Comparison of ENCODE assay signal across 12 cellular contexts in the genomic region with DNA sequence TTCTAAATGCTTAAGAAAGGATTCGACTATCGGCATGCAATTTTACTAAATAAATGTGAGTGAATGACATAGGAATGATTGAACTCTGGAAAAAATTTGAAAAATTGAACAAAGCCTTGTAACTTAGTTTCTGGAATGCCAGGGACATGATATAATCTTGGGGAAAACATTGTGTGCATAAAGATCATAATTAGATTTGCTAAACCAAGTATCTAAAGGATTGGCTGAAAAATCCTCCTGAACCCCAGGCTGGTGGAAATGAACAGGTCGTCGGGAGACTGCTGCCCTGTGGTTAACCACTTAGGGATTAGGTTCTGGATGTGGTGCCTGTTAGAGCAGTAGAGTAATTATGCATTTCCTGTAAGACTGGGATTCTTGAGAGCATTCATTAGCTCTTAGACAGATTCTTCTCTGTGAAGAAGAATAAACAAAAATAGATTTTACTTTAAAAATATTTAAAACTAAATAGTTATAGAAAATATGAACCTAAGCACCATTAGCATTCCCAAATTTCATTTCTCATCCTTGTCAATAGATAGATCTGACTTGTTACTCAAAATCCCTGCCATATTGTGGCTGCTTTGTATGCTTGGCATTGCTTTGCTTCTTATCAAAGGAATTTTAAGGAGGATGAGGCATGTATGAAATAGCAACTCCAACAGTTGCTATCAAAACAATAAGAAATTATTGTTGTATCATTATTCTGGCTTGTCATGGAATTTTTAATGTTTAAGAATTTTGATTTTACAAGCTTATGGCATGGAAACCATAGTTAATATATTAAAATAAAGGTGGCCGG. TPM values are rescaled to one million over a fixed set of nuclear protein-coding genes. Genes with fewer than 3 reads are reported as not detected.
DNase-seq lines count a peak whose midpoint lies in the region; ATAC-seq and TF ChIP-seq lines count a peak whose summit lies in the region.
"Had no signal": no experiment of that assay in that cellular context is flagged by ENCODE, and none has a peak within 500 bp of the region (broad histone marks: within the 10 kb centered on the region; RNA-seq: fewer than 3 reads in every experiment).

No MANE protein-coding gene starts in this region.

- peak; percentile 56 for DNase-seq in ELR (ENCODE audit: low read depth)
- DNase-seq in NCI-H226, result peak; percentile 87
- peak; percentile 7 for DNase-seq in choroid plexus epithelial cell (ENCODE audit: low read depth)
- DNase-seq in osteocyte (ENCODE audit: extremely low spot score, unreplicated experiment), result no peak
- DNase-seq in activated T-cell treated with anti-CD3 and anti-CD28 coated beads, Interleukin-2, amount 50 U/mL, for 1 hour, result no peak
- DNase-seq in natural killer cell, result no peak
- DNase-seq: kidney; stimulated activated CD8-positive, alpha-beta memory T cell treated with anti-CD3 and anti-CD28 coated beads, Interleukin-4, amount 100 ng/mL, for 48 hours had no signal

- ATAC-seq in HG02981 (IDR thresholded peaks at IDR 0.05; ENCODE audit: unreplicated experiment) (no peak), natural killer cell (no peak), GM18867 (IDR thresholded peaks at IDR 0.05; ENCODE audit: unreplicated experiment) (no peak)
- ATAC-seq: gastroesophageal sphincter had no signal

- intact Hi-C loops in natural killer cell (cut with micrococcal nuclease), result no loop called here

- H3K4me1 Mint-ChIP-seq in osteocyte (ENCODE audit: unreplicated experiment) (peaks cover 49% of the 10 kb centered on the region), natural killer cell (no peaks in the 10 kb centered on the region)

- H3K4me3 Mint-ChIP-seq in osteocyte (ENCODE audit: unreplicated experiment) (peak overlapping the region; percentile 16), natural killer cell (no peak overlapping the region)
- H3K4me3 Mint-ChIP-seq: CD14-positive monocyte had no signal

- H3K9me3 Mint-ChIP-seq in osteocyte (ENCODE audit: unreplicated experiment), result no peaks in the 10 kb centered on the region
- H3K9me3 Mint-ChIP-seq in natural killer cell, result peaks cover 0 to 3% of the 10 kb centered on the region in 2 donors

- no peak overlapping the region for H3K4me3 ChIP-seq in choroid plexus epithelial cell (ENCODE audit: low read depth, low read length)
- H3K4me3 ChIP-seq: gastroesophageal sphincter had no signal

- H3K27me3 Mint-ChIP-seq in osteocyte (ENCODE audit: unreplicated experiment), result no peaks in the 10 kb centered on the region
- peaks cover 10 to 12% of the 10 kb centered on the region in 2 donors for H3K27me3 Mint-ChIP-seq in natural killer cell (ENCODE audit: low read depth in 2 of 2)

- H3K36me3 Mint-ChIP-seq in osteocyte (ENCODE audit: unreplicated experiment), result no peaks in the 10 kb centered on the region
- H3K36me3 Mint-ChIP-seq in natural killer cell, result no peaks in the 10 kb centered on the region
- H3K36me3 Mint-ChIP-seq: CD14-positive monocyte had no signal

- peak overlapping the region; percentile 69 for H3K27ac Mint-ChIP-seq in osteocyte (ENCODE audit: unreplicated experiment)
- no peak overlapping the region for H3K27ac Mint-ChIP-seq in natural killer cell
- H3K27ac Mint-ChIP-seq: CD14-positive monocyte had no signal

- TF ChIP-seq CTCF in choroid plexus epithelial cell (conservative IDR thresholded peaks at IDR 0.05; ENCODE audit: low read depth, low read length) (no peak), osteocyte (IDR thresholded peaks at IDR 0.05) (no peak), natural killer cell (IDR thresholded peaks at IDR 0.05) (no peak)

RNA-seq across cellular contexts. Expression of gene LYPD6B, which starts 55.9 kb away (rescaled TPM):
- total RNA-seq in osteocyte (13.5 and 14.5 TPM in 2 replicates), natural killer cell (not detected)

Comparison
In these comparisons a context has a peak if more than half of its experiments do, and no peak if none do; other contexts are left out.
1. DNase-seq: peak in ELR (single experiment), NCI-H226 (single experiment) and choroid plexus epithelial cell (single experiment); none in osteocyte (single experiment), activated T-cell treated with anti-CD3 and anti-CD28 coated beads, Interleukin-2, amount 50 U/mL, for 1 hour (single experiment) and natural killer cell (single experiment).
2. RNA of gene LYPD6B, which starts 55.9 kb away (total RNA-seq): 13.5 to 14.5 TPM in osteocyte; not detected in natural killer cell; every median in the first group is over 10 times any median in the second.